In genomic region chr12:92408072-92408900, GRCh38 we compare ENCODE assay signal across 8 cellular contexts.
DNase-seq lines count a peak whose midpoint lies in the region; ATAC-seq lines count a peak whose summit lies in the region.

No MANE protein-coding gene starts in this region.

- H3K27ac Mint-ChIP-seq in activated T-helper 1 cell treated with anti-CD3 and anti-CD28 coated beads, Interleukin-12 subunit alpha, Interleukin-12 subunit beta, Interleukin-2, Interleukin-4 antibody, amounts not matched to agents 30 ng/mL and 10 ng/mL and 1 ng/mL, durations not matched to agents 14 hours and 24 hours and 36 hours, result no peak overlapping the region

- peaks cover 6% of the 10 kb centered on the region for H3K36me3 Mint-ChIP-seq in activated T-helper 1 cell treated with anti-CD3 and anti-CD28 coated beads, Interleukin-12 subunit alpha, Interleukin-12 subunit beta, Interleukin-2, Interleukin-4 antibody, amounts not matched to agents 30 ng/mL and 10 ng/mL and 1 ng/mL, durations not matched to agents 14 hours and 24 hours and 36 hours (ENCODE audit: low read depth)

- H3K9me3 Mint-ChIP-seq in activated T-helper 1 cell treated with anti-CD3 and anti-CD28 coated beads, Interleukin-12 subunit alpha, Interleukin-12 subunit beta, Interleukin-2, Interleukin-4 antibody, amounts not matched to agents 30 ng/mL and 10 ng/mL and 1 ng/mL, durations not matched to agents 14 hours and 24 hours and 36 hours, result peaks cover 6% of the 10 kb centered on the region

- peaks cover 46% of the 10 kb centered on the region for H3K4me1 Mint-ChIP-seq in activated T-helper 1 cell treated with anti-CD3 and anti-CD28 coated beads, Interleukin-12 subunit alpha, Interleukin-12 subunit beta, Interleukin-2, Interleukin-4 antibody, amounts not matched to agents 30 ng/mL and 10 ng/mL and 1 ng/mL, durations not matched to agents 14 hours and 24 hours and 36 hours (ENCODE audit: low read depth)

- peak; percentile 60 for DNase-seq in DMS53 treated with DMSO at 0.1 percent for 48 hours (lab: John Stamatoyannopoulos, UW; ENCODE audit: unreplicated experiment)
- DNase-seq in NCI-H774 (lab: John Stamatoyannopoulos, UW), result peak; percentile 13
- peak; percentile 37 for DNase-seq in activated T-helper 1 cell treated with anti-CD3 and anti-CD28 coated beads, Interleukin-12 subunit alpha, Interleukin-12 subunit beta, Interleukin-2, Interleukin-4 antibody, amounts not matched to agents 30 ng/mL and 10 ng/mL and 1 ng/mL, durations not matched to agents 14 hours and 24 hours and 36 hours (ENCODE audit: low spot score)
- peak; percentile 34 for DNase-seq in iPS-NIHi11 (ENCODE audit: low spot score)
- DNase-seq in hypothalamus (lab: John Stamatoyannopoulos, UW), result no peak
- no peak for DNase-seq in putamen (ENCODE audit: low spot score)
- no peak for DNase-seq in cerebellar nuclear complex (lab: John Stamatoyannopoulos, UW)

- ATAC-seq in HG02623 (IDR thresholded peaks at IDR 0.05; ENCODE audit: unreplicated experiment), result peak; percentile 25

- intact Hi-C loops in activated T-helper 1 cell treated with anti-CD3 and anti-CD28 coated beads, Interleukin-12 subunit alpha, Interleukin-12 subunit beta, Interleukin-2, Interleukin-4 antibody, amounts not matched to agents 30 ng/mL and 10 ng/mL and 1 ng/mL, durations not matched to agents 14 hours and 24 hours and 36 hours (cut with micrococcal nuclease), result loop anchor here (1.0 to 10.0 kb wide), 6 partner anchors 163 to 1027 kb away; no protein-coding TSS in a partner anchor

- H3K4me3 Mint-ChIP-seq in activated T-helper 1 cell treated with anti-CD3 and anti-CD28 coated beads, Interleukin-12 subunit alpha, Interleukin-12 subunit beta, Interleukin-2, Interleukin-4 antibody, amounts not matched to agents 30 ng/mL and 10 ng/mL and 1 ng/mL, durations not matched to agents 14 hours and 24 hours and 36 hours, result no peak overlapping the region

- no peaks in the 10 kb centered on the region for H3K27me3 Mint-ChIP-seq in activated T-helper 1 cell treated with anti-CD3 and anti-CD28 coated beads, Interleukin-12 subunit alpha, Interleukin-12 subunit beta, Interleukin-2, Interleukin-4 antibody, amounts not matched to agents 30 ng/mL and 10 ng/mL and 1 ng/mL, durations not matched to agents 14 hours and 24 hours and 36 hours (ENCODE audit: insufficient read depth)

Comparison
In these comparisons a context has a peak if more than half of its experiments do, and no peak if none do; other contexts are left out.
1. DNase-seq: peak in DMS53 treated with DMSO at 0.1 percent for 48 hours (single experiment), NCI-H774 (single experiment), activated T-helper 1 cell treated with anti-CD3 and anti-CD28 coated beads, Interleukin-12 subunit alpha, Interleukin-12 subunit beta, Interleukin-2, Interleukin-4 antibody, amounts not matched to agents 30 ng/mL and 10 ng/mL and 1 ng/mL, durations not matched to agents 14 hours and 24 hours and 36 hours (single experiment) and iPS-NIHi11 (single experiment); none in hypothalamus (0 of 51), putamen (single experiment) and cerebellar nuclear complex (0 of 2).